Comparison of ENCODE assay signal across 30 cellular contexts in the genomic region with DNA sequence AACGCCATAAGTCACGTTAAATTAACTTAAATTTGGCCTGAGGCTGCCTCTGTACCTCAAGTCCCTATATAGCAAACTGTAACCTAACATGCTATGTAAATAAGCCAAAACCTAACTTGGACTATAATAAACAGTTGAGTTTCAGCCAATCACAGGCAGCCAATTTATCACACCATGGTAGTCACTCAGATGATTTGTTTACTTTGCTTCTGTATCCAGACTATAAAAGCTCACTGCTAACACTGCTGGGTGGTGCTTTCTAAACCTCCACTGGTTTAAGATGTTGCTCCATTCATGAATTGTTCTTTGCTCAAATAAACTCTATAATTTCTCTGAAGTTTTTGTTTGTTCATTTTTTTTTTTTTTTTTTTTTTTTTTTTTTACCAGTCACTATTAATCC.
"Had no signal": no experiment of that assay in that cellular context is flagged by ENCODE, and none has a peak within 500 bp of the region (broad histone marks: within the 10 kb centered on the region; RNA-seq: fewer than 3 reads in every experiment).

No MANE protein-coding gene starts in this region.

- H3K27ac ChIP-seq: adrenal gland, body of pancreas, epithelial cell of prostate, esophagus squamous epithelium, gastroesophageal sphincter, heart right ventricle, WERI-Rb-1 had no signal

- H3K9me3 ChIP-seq: adrenal gland, body of pancreas, esophagus squamous epithelium, gastroesophageal sphincter had no signal

- FAIRE-seq: colon, endometrium, endothelial cell of umbilical vein had no signal

- H3K36me3 ChIP-seq: adrenal gland, esophagus squamous epithelium, gastroesophageal sphincter, heart right ventricle, WERI-Rb-1 had no signal

- DNase-seq: activated B cell treated with CpG ODN at 0.5 μM for 24 hours; activated CD4-positive, alpha-beta T cell treated with anti-CD3 and anti-CD28 coated beads for 48 hours; activated CD4-positive, alpha-beta T cell treated with anti-CD3 and anti-CD28 coated beads, Interleukin-2, amount 50 U/mL, for 1 hour; activated CD4-positive, alpha-beta T cell treated with anti-CD3 and anti-CD28 coated beads, Interleukin-2, amount 50 U/mL, for 48 hours; activated CD8-positive, alpha-beta memory T cell treated with anti-CD3 and anti-CD28 coated beads, Interleukin-2, amount 10 ng/mL, durations not matched to agents 7 days and 5 days; activated CD8-positive, alpha-beta memory T cell treated with anti-CD3 and anti-CD28 coated beads, Interleukin-2, amount 50 U/mL, for 4 hours; activated CD8-positive, alpha-beta T cell treated with anti-CD3 and anti-CD28 coated beads for 36 hours; activated effector memory CD4-positive, alpha-beta T cell treated with anti-CD3 and anti-CD28 coated beads, Interleukin-2, amount 50 U/mL, for 16 hours; activated naive CD4-positive, alpha-beta T cell treated with anti-CD3 and anti-CD28 coated beads for 36 hours; activated naive CD8-positive, alpha-beta T cell treated with anti-CD3 and anti-CD28 coated beads for 36 hours; activated naive CD8-positive, alpha-beta T cell treated with anti-CD3 and anti-CD28 coated beads, Interleukin-2, amount 50 U/mL, for 24 hours; activated T-cell treated with anti-CD3 and anti-CD28 coated beads, Interleukin-2, amount 50 U/mL, for 1 hour; activated T-cell treated with anti-CD3 and anti-CD28 coated beads, Interleukin-2, amount 50 U/mL, for 48 hours; adrenal gland; amygdala; aorta; body of pancreas; caudate nucleus; effector CD8-positive, alpha-beta T cell; esophagus squamous epithelium; foreskin melanocyte; heart right ventricle; T-helper 17 cell; T1000; WERI-Rb-1 had no signal

- H3K4me3 ChIP-seq: adrenal gland, body of pancreas, esophagus squamous epithelium, gastroesophageal sphincter, heart right ventricle had no signal

- H3K27me3 ChIP-seq: adrenal gland, body of pancreas, esophagus squamous epithelium, gastroesophageal sphincter, heart right ventricle had no signal

- H3K4me1 ChIP-seq: adrenal gland, body of pancreas, esophagus squamous epithelium, gastroesophageal sphincter, heart right ventricle had no signal
